32 cellular contexts compared by ENCODE assay signal in the genomic region with DNA sequence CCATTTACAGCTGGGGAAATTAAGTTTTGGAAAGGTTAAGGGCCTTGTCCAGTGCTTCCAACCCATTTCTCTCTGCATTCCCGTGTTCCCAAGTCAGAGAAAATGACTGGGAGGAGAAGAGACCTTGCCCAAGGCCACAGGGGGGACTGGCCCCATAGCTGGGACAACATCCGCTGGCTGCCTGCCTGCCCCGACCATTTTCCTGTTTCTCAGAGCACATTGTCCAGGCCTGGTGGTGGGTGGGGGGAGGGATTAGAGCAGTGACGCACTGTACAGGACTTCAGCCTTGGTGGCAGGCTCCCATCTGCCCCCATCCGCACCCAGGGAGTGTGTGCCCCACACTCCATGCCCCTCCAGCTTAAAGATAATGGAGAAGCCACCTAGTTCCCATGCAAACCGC. TPM values are rescaled to one million over a fixed set of nuclear protein-coding genes. Genes with fewer than 3 reads are reported as not detected.
A peak's percentile ranks its signal among the peaks of the same experiment; 100 is the strongest.
DNase-seq lines count a peak whose midpoint lies in the region; ATAC-seq and TF ChIP-seq lines count a peak whose summit lies in the region.
"Had no signal": no experiment of that assay in that cellular context is flagged by ENCODE, and none has a peak within 500 bp of the region (broad histone marks: within the 10 kb centered on the region; RNA-seq: fewer than 3 reads in every experiment).

No MANE protein-coding gene starts in this region.

- H3K9me3 ChIP-seq in BLaER1 = no peaks in the 10 kb centered on the region
- H3K9me3 ChIP-seq: HAP-1, left ventricle myocardium inferior, SJSA1, thyroid gland, uterus had no signal

- H4K20me1 ChIP-seq in BLaER1 = no peaks in the 10 kb centered on the region

- no peak overlapping the region for H3K9ac ChIP-seq in BLaER1

- peak; percentile 21 for DNase-seq in HT1080 (ENCODE audit: low read depth)
- DNase-seq in ecto neural progenitor cell (ENCODE audit: low spot score) = peak; percentile 43
- DNase-seq in neural crest cell (ENCODE audit: low read depth, low spot score) = no peak
- DNase-seq in Right ventricle myocardium inferior (ENCODE audit: missing footprints) = no peak
- DNase-seq in central memory CD4-positive, alpha-beta T cell = no peak
- no peak for DNase-seq in NCI-H2107 treated with DMSO at 0.1 percent for 48 hours (lab: John Stamatoyannopoulos, UW; ENCODE audit: unreplicated experiment)
- no peak for DNase-seq in OCI-M1 (lab: John Stamatoyannopoulos, UW)
- DNase-seq: activated CD4-positive, alpha-beta T cell treated with anti-CD3 and anti-CD28 coated beads, Interleukin-2, amount 10 ng/mL, durations not matched to agents 7 days and 5 days; activated naive CD4-positive, alpha-beta T cell treated with anti-CD3 and anti-CD28 coated beads for 36 hours; amniotic stem cell; effector memory CD4-positive, alpha-beta T cell; erythroblast; Kasumi-1; left ventricle myocardium inferior; mesenchymal stem cell; NCI-H1417 treated with DMSO at 0.1 percent for 48 hours; NCI-H2081; NCI-H226; NCI-H774; stomach; T-helper 1 cell; thyroid gland; uterus had no signal

- no peaks in the 10 kb centered on the region for H3K36me3 ChIP-seq in BLaER1
- H3K36me3 ChIP-seq: HAP-1, left ventricle myocardium inferior, SJSA1, stomach, thyroid gland, uterus had no signal

- peak overlapping the region; percentile 75 for H3K4me2 ChIP-seq in BLaER1

- intact Hi-C loops in Right ventricle myocardium inferior (cut with DNase I) = no loop called here

- no peak for TF ChIP-seq CTCF in neural crest cell (conservative IDR thresholded peaks at IDR 0.05)

- H3K27ac Mint-ChIP-seq in neural crest cell (ENCODE audit: unreplicated experiment) = peak overlapping the region; percentile 35
- H3K27ac Mint-ChIP-seq: activated CD4-positive, alpha-beta T cell treated with anti-CD3 and anti-CD28 coated beads, Interleukin-2, amount 10 ng/mL, durations not matched to agents 7 days and 5 days; activated naive CD4-positive, alpha-beta T cell treated with anti-CD3 and anti-CD28 coated beads for 36 hours; CD4-positive, alpha-beta T cell; WTC11 had no signal

- H3K4me3 Mint-ChIP-seq in neural crest cell = no peak overlapping the region
- H3K4me3 Mint-ChIP-seq: activated CD4-positive, alpha-beta T cell treated with anti-CD3 and anti-CD28 coated beads, Interleukin-2, amount 10 ng/mL, durations not matched to agents 7 days and 5 days; activated naive CD4-positive, alpha-beta T cell treated with anti-CD3 and anti-CD28 coated beads for 36 hours; CD4-positive, alpha-beta T cell; WTC11 had no signal

- ATAC-seq in Right ventricle myocardium inferior = no peak
- ATAC-seq: right cardiac atrium, WTC11 had no signal

- H3K9me3 Mint-ChIP-seq in neural crest cell = peaks cover 2% of the 10 kb centered on the region
- H3K9me3 Mint-ChIP-seq: activated CD4-positive, alpha-beta T cell treated with anti-CD3 and anti-CD28 coated beads, Interleukin-2, amount 10 ng/mL, durations not matched to agents 7 days and 5 days; activated naive CD4-positive, alpha-beta T cell treated with anti-CD3 and anti-CD28 coated beads for 36 hours; CD4-positive, alpha-beta T cell had no signal

- peaks cover 81% of the 10 kb centered on the region for H3K4me1 ChIP-seq in BLaER1
- H3K4me1 ChIP-seq: HAP-1, left ventricle myocardium inferior, SJSA1, stomach, thyroid gland, uterus had no signal

- no peak overlapping the region for H3K4me3 ChIP-seq in BLaER1
- H3K4me3 ChIP-seq: HAP-1, left ventricle myocardium inferior, SJSA1, stomach, thyroid gland, uterus had no signal

- H3K27me3 ChIP-seq in BLaER1 = no peaks in the 10 kb centered on the region; the same call in 1 of the 2 replicates
- H3K27me3 ChIP-seq: SJSA1, thyroid gland, uterus had no signal

- H3K27ac ChIP-seq in BLaER1 = no peak overlapping the region
- H3K27ac ChIP-seq: left ventricle myocardium inferior, SJSA1, stomach, thyroid gland, uterus had no signal

- peaks cover 16% of the 10 kb centered on the region for H3K4me1 Mint-ChIP-seq in neural crest cell
- H3K4me1 Mint-ChIP-seq: WTC11 had no signal

- no peaks in the 10 kb centered on the region for H3K36me3 Mint-ChIP-seq in neural crest cell (ENCODE audit: low read depth)
- H3K36me3 Mint-ChIP-seq: WTC11 had no signal

- H3K27me3 Mint-ChIP-seq in neural crest cell (ENCODE audit: low read depth) = no peaks in the 10 kb centered on the region
- H3K27me3 Mint-ChIP-seq: activated CD4-positive, alpha-beta T cell treated with anti-CD3 and anti-CD28 coated beads, Interleukin-2, amount 10 ng/mL, durations not matched to agents 7 days and 5 days; CD4-positive, alpha-beta T cell had no signal

RNA-seq across cellular contexts. Expression of gene DIO3, which starts 27.7 kb away (rescaled TPM):
- not detected in 2 replicates for total RNA-seq in HT1080 (2014; rRNA removed; shearing (Covaris generic))
- not detected in 2 replicates for polyA plus RNA-seq in HT1080 (2015; cell fraction: cytosol; rRNA removed)
- not detected in 2 replicates for polyA plus RNA-seq in HT1080 (2015; cell fraction: nucleus; rRNA removed)
- 0.36 and 0.51 TPM in 2 replicates for total RNA-seq in neural crest cell
- 0.24 TPM for total RNA-seq in Right ventricle myocardium inferior
- total RNA-seq: activated CD4-positive, alpha-beta T cell treated with anti-CD3 and anti-CD28 coated beads, Interleukin-2, amount 10 ng/mL, durations not matched to agents 7 days and 5 days; activated naive CD4-positive, alpha-beta T cell treated with anti-CD3 and anti-CD28 coated beads for 36 hours; CD4-positive, alpha-beta T cell; G401; glomerular endothelial cell; left ventricle myocardium inferior; RPMI7951; SJSA1 had no signal

Comparison
In these comparisons a context has a peak if more than half of its experiments do, and no peak if none do; other contexts are left out.
1. DNase-seq: peak in HT1080 (single experiment) and ecto neural progenitor cell (single experiment); none in neural crest cell (single experiment), Right ventricle myocardium inferior (single experiment), central memory CD4-positive, alpha-beta T cell (single experiment), NCI-H2107 treated with DMSO at 0.1 percent for 48 hours (single experiment) and OCI-M1 (single experiment).